Comparison of ENCODE assay signal across 20 cellular contexts in genomic region chr9:21323091-21323490, GRCh38. TPM values are rescaled to one million over a fixed set of nuclear protein-coding genes. Genes with fewer than 3 reads are reported as not detected.
A peak's percentile ranks its signal among the peaks of the same experiment; 100 is the strongest.
DNase-seq lines count a peak whose midpoint lies in the region; ATAC-seq and TF ChIP-seq lines count a peak whose summit lies in the region.
"Had no signal": no experiment of that assay in that cellular context is flagged by ENCODE, and none has a peak within 500 bp of the region (broad histone marks: within the 10 kb centered on the region; RNA-seq: fewer than 3 reads in every experiment).

No MANE protein-coding gene starts in this region.

- no peak overlapping the region for H3K4me3 Mint-ChIP-seq in activated naive CD8-positive, alpha-beta T cell
- H3K4me3 Mint-ChIP-seq in activated naive CD8-positive, alpha-beta T cell treated with anti-CD3 and anti-CD28 coated beads, Interleukin-2, amount 50 U/mL, for 24 hours = no peak overlapping the region
- H3K4me3 Mint-ChIP-seq in activated T-helper 2 cell treated with anti-CD3 and anti-CD28 coated beads, Interferon-gamma antibody, Interleukin-2, Interleukin-4, amounts not matched to agents 10 μg/mL and 5 μg/mL and 100 μg/mL, durations not matched to agents 14 hours and 24 hours and 36 hours (ENCODE audit: low read depth) = no peak overlapping the region
- H3K4me3 Mint-ChIP-seq: HFFc6 had no signal

- no peak for ATAC-seq in activated naive CD8-positive, alpha-beta T cell treated with anti-CD3 and anti-CD28 coated beads, Interleukin-2, amount 50 U/mL, for 24 hours
- ATAC-seq: K562 had no signal

- no peak for DNase-seq in activated naive CD8-positive, alpha-beta T cell treated with anti-CD3 and anti-CD28 coated beads, Interleukin-2, amount 50 U/mL, for 24 hours
- DNase-seq in NCI-H146 treated with DMSO at 0.1 percent for 48 hours (lab: John Stamatoyannopoulos, UW; ENCODE audit: unreplicated experiment) (peak; percentile 63), amniotic epithelial cell (ENCODE audit: low read depth) (peak; percentile 15), hepatocyte (ENCODE audit: low spot score) (no peak)
- DNase-seq in stimulated activated CD4-positive, alpha-beta T cell treated with anti-CD3 and anti-CD28 coated beads, Interleukin-12 subunit alpha, Interleukin-12 subunit beta, amount 100 ng/mL, for 4 hours = no peak
- no peak for DNase-seq in activated T-helper 2 cell treated with anti-CD3 and anti-CD28 coated beads, Interferon-gamma antibody, Interleukin-2, Interleukin-4, amounts not matched to agents 10 μg/mL and 5 μg/mL and 100 μg/mL, durations not matched to agents 14 hours and 24 hours and 36 hours (ENCODE audit: low spot score)
- DNase-seq: DMS 273 treated with DMSO at 0.1 percent for 48 hours, HFFc6, NCI-H2029 treated with DMSO at 0.1 percent for 48 hours, NCI-H2227 treated with DMSO at 0.1 percent for 48 hours, NCI-H69, SHP77, SW 1271 had no signal

- no peaks in the 10 kb centered on the region for H3K9me3 ChIP-seq in hepatocyte (ENCODE audit: low read depth)
- H3K9me3 ChIP-seq: BLaER1 had no signal

- no peaks in the 10 kb centered on the region for H3K27me3 Mint-ChIP-seq in activated naive CD8-positive, alpha-beta T cell
- H3K27me3 Mint-ChIP-seq in activated naive CD8-positive, alpha-beta T cell treated with anti-CD3 and anti-CD28 coated beads, Interleukin-2, amount 50 U/mL, for 24 hours = no peaks in the 10 kb centered on the region
- H3K27me3 Mint-ChIP-seq in activated T-helper 2 cell treated with anti-CD3 and anti-CD28 coated beads, Interferon-gamma antibody, Interleukin-2, Interleukin-4, amounts not matched to agents 10 μg/mL and 5 μg/mL and 100 μg/mL, durations not matched to agents 14 hours and 24 hours and 36 hours (ENCODE audit: low read depth) = no peaks in the 10 kb centered on the region

- no peaks in the 10 kb centered on the region for H3K4me1 ChIP-seq in hepatocyte (ENCODE audit: insufficient read depth)
- H3K4me1 ChIP-seq: BLaER1 had no signal

- no peak overlapping the region for H3K4me3 ChIP-seq in hepatocyte
- H3K4me3 ChIP-seq: BLaER1, K562 had no signal

- peak overlapping the region; percentile 10 for H3K27ac Mint-ChIP-seq in activated naive CD8-positive, alpha-beta T cell
- no peak overlapping the region for H3K27ac Mint-ChIP-seq in activated naive CD8-positive, alpha-beta T cell treated with anti-CD3 and anti-CD28 coated beads, Interleukin-2, amount 50 U/mL, for 24 hours
- H3K27ac Mint-ChIP-seq in activated T-helper 2 cell treated with anti-CD3 and anti-CD28 coated beads, Interferon-gamma antibody, Interleukin-2, Interleukin-4, amounts not matched to agents 10 μg/mL and 5 μg/mL and 100 μg/mL, durations not matched to agents 14 hours and 24 hours and 36 hours = no peak overlapping the region
- H3K27ac Mint-ChIP-seq: HFFc6 had no signal

- 90% methylated on average over 4 of the region's 4 CpGs for WGBS in hepatocyte (ENCODE audit: low lambda C conversion rate, missing lambda C conversion rate)

- H3K4me2 ChIP-seq in hepatocyte = no peak overlapping the region
- H3K4me2 ChIP-seq: BLaER1 had no signal

- no peaks in the 10 kb centered on the region for H3K9me3 Mint-ChIP-seq in activated naive CD8-positive, alpha-beta T cell (ENCODE audit: low read depth)
- no peaks in the 10 kb centered on the region for H3K9me3 Mint-ChIP-seq in activated naive CD8-positive, alpha-beta T cell treated with anti-CD3 and anti-CD28 coated beads, Interleukin-2, amount 50 U/mL, for 24 hours
- no peaks in the 10 kb centered on the region for H3K9me3 Mint-ChIP-seq in activated T-helper 2 cell treated with anti-CD3 and anti-CD28 coated beads, Interferon-gamma antibody, Interleukin-2, Interleukin-4, amounts not matched to agents 10 μg/mL and 5 μg/mL and 100 μg/mL, durations not matched to agents 14 hours and 24 hours and 36 hours
- H3K9me3 Mint-ChIP-seq: HFFc6 had no signal

- no peaks in the 10 kb centered on the region for H3K36me3 ChIP-seq in hepatocyte (replicated peaks; ENCODE audit: insufficient read depth, low read depth)

- peaks cover 12% of the 10 kb centered on the region for H3K79me2 ChIP-seq in hepatocyte

- H3K27me3 ChIP-seq in hepatocyte = no peaks in the 10 kb centered on the region
- H3K27me3 ChIP-seq: BLaER1 had no signal

- intact Hi-C loops in activated T-helper 2 cell treated with anti-CD3 and anti-CD28 coated beads, Interferon-gamma antibody, Interleukin-2, Interleukin-4, amounts not matched to agents 10 μg/mL and 5 μg/mL and 100 μg/mL, durations not matched to agents 14 hours and 24 hours and 36 hours (cut with micrococcal nuclease) = loop anchor here (10.0 kb wide), 2 partner anchors 112 to 392 kb away; no protein-coding TSS in a partner anchor

- H2AFZ ChIP-seq in hepatocyte = no peak overlapping the region

- H3K9me2 ChIP-seq in hepatocyte (replicated peaks; ENCODE audit: insufficient read depth) = no peaks in the 10 kb centered on the region

- TF ChIP-seq CTCF in hepatocyte (IDR thresholded peaks at IDR 0.05; ENCODE audit: poor library complexity) = no peak

- peaks cover 3% of the 10 kb centered on the region for H3K36me3 Mint-ChIP-seq in activated naive CD8-positive, alpha-beta T cell
- peaks cover 13% of the 10 kb centered on the region for H3K36me3 Mint-ChIP-seq in activated naive CD8-positive, alpha-beta T cell treated with anti-CD3 and anti-CD28 coated beads, Interleukin-2, amount 50 U/mL, for 24 hours (ENCODE audit: low read depth)
- peaks cover 51% of the 10 kb centered on the region for H3K36me3 Mint-ChIP-seq in activated T-helper 2 cell treated with anti-CD3 and anti-CD28 coated beads, Interferon-gamma antibody, Interleukin-2, Interleukin-4, amounts not matched to agents 10 μg/mL and 5 μg/mL and 100 μg/mL, durations not matched to agents 14 hours and 24 hours and 36 hours (ENCODE audit: low read depth)

- peaks cover 19% of the 10 kb centered on the region for H4K20me1 ChIP-seq in hepatocyte (ENCODE audit: insufficient read depth, poor library complexity, severe bottlenecking)

- peaks cover 30% of the 10 kb centered on the region for H3K4me1 Mint-ChIP-seq in activated naive CD8-positive, alpha-beta T cell (ENCODE audit: low read depth)
- peaks cover 22% of the 10 kb centered on the region for H3K4me1 Mint-ChIP-seq in activated naive CD8-positive, alpha-beta T cell treated with anti-CD3 and anti-CD28 coated beads, Interleukin-2, amount 50 U/mL, for 24 hours
- H3K4me1 Mint-ChIP-seq in activated T-helper 2 cell treated with anti-CD3 and anti-CD28 coated beads, Interferon-gamma antibody, Interleukin-2, Interleukin-4, amounts not matched to agents 10 μg/mL and 5 μg/mL and 100 μg/mL, durations not matched to agents 14 hours and 24 hours and 36 hours (ENCODE audit: low read depth) = peaks cover 17% of the 10 kb centered on the region

- no peak overlapping the region for H3K27ac ChIP-seq in hepatocyte
- H3K27ac ChIP-seq: BLaER1 had no signal

RNA-seq across cellular contexts. Expression of gene KLHL9, which starts 12.1 kb away (rescaled TPM):
- 14.3 and 15.8 TPM in 2 replicates for total RNA-seq in activated T-helper 2 cell treated with anti-CD3 and anti-CD28 coated beads, Interferon-gamma antibody, Interleukin-2, Interleukin-4, amounts not matched to agents 10 μg/mL and 5 μg/mL and 100 μg/mL, durations not matched to agents 14 hours and 24 hours and 36 hours
- 41.6 and 43.1 TPM in 2 replicates for total RNA-seq in hepatocyte
- 17.5 and 18.6 TPM in 2 replicates for polyA plus RNA-seq in hepatocyte
- total RNA-seq: Daoy had no signal
- polyA plus RNA-seq: K562 had no signal

RNA-seq across cellular contexts. Expression of gene IFNA5, which starts 18.0 kb away (rescaled TPM):
- not detected in 2 replicates for total RNA-seq in activated T-helper 2 cell treated with anti-CD3 and anti-CD28 coated beads, Interferon-gamma antibody, Interleukin-2, Interleukin-4, amounts not matched to agents 10 μg/mL and 5 μg/mL and 100 μg/mL, durations not matched to agents 14 hours and 24 hours and 36 hours
- total RNA-seq in hepatocyte = not detected in 2 replicates
- not detected in 2 replicates for polyA plus RNA-seq in hepatocyte
- total RNA-seq: Daoy, H1, HFFc6, K562, M059J had no signal
- polyA plus RNA-seq: AG04450, H1, K562 had no signal

RNA-seq across cellular contexts. Expression of gene IFNA6, which starts 27.6 kb away (rescaled TPM):
- total RNA-seq in activated T-helper 2 cell treated with anti-CD3 and anti-CD28 coated beads, Interferon-gamma antibody, Interleukin-2, Interleukin-4, amounts not matched to agents 10 μg/mL and 5 μg/mL and 100 μg/mL, durations not matched to agents 14 hours and 24 hours and 36 hours = not detected in 2 replicates
- not detected in 2 replicates for total RNA-seq in hepatocyte
- not detected in 2 replicates for polyA plus RNA-seq in hepatocyte
- total RNA-seq: Daoy, H1, HFFc6, K562, M059J had no signal
- polyA plus RNA-seq: AG04450, H1, K562 had no signal

RNA-seq across cellular contexts. Expression of gene IFNA13, which starts 44.8 kb away (rescaled TPM):
- total RNA-seq in activated T-helper 2 cell treated with anti-CD3 and anti-CD28 coated beads, Interferon-gamma antibody, Interleukin-2, Interleukin-4, amounts not matched to agents 10 μg/mL and 5 μg/mL and 100 μg/mL, durations not matched to agents 14 hours and 24 hours and 36 hours = not detected in 2 replicates
- not detected in 2 replicates for total RNA-seq in hepatocyte
- not detected in 2 replicates for polyA plus RNA-seq in hepatocyte
- total RNA-seq: Daoy, H1, HFFc6, K562, M059J had no signal
- polyA plus RNA-seq: AG04450, H1, K562 had no signal

Comparison
In these comparisons a context has a peak if more than half of its experiments do, and no peak if none do; other contexts are left out.
1. DNase-seq: peak in NCI-H146 treated with DMSO at 0.1 percent for 48 hours (single experiment) and amniotic epithelial cell (single experiment); none in activated naive CD8-positive, alpha-beta T cell treated with anti-CD3 and anti-CD28 coated beads, Interleukin-2, amount 50 U/mL, for 24 hours (single experiment), stimulated activated CD4-positive, alpha-beta T cell treated with anti-CD3 and anti-CD28 coated beads, Interleukin-12 subunit alpha, Interleukin-12 subunit beta, amount 100 ng/mL, for 4 hours (single experiment), activated T-helper 2 cell treated with anti-CD3 and anti-CD28 coated beads, Interferon-gamma antibody, Interleukin-2, Interleukin-4, amounts not matched to agents 10 μg/mL and 5 μg/mL and 100 μg/mL, durations not matched to agents 14 hours and 24 hours and 36 hours (single experiment) and hepatocyte (single experiment).